In genomic region chr12:56909403-56909802, GRCh38 we compare ENCODE assay signal across 12 cellular contexts. TPM values are rescaled to one million over a fixed set of nuclear protein-coding genes. Genes with fewer than 3 reads are reported as not detected.
"Had no signal": no experiment of that assay in that cellular context is flagged by ENCODE, and none has a peak within 500 bp of the region (broad histone marks: within the 10 kb centered on the region; RNA-seq: fewer than 3 reads in every experiment).

No MANE protein-coding gene starts in this region.

RNA-seq across cellular contexts. Expression of gene SDR9C7, which starts 24.8 kb away (rescaled TPM):
- total RNA-seq: OCI-LY7, PC-3, PC-9, Peyer's patch, Right ventricle myocardium inferior, Right ventricle myocardium superior, RPMI7951, SJCRH30, SJSA1, SK-MEL-5, T-cell had no signal
- polyA plus RNA-seq: SK-N-SH had no signal

RNA-seq across cellular contexts. Expression of gene RDH16, which starts 48.0 kb away (rescaled TPM):
- total RNA-seq: Right ventricle myocardium inferior, RPMI7951, SK-MEL-5 had no signal
